In genomic region chr12:90027041-90027440, GRCh38 we compare ENCODE assay signal across 1 cellular context.
TF ChIP-seq lines count a peak whose summit lies in the region.

No MANE protein-coding gene starts in this region.

TF ChIP-seq in A549, 52 proteins besides CTCF, POLR2A, EP300 and RAD21 (continued from another document):
- no peak for TF ChIP-seq FOXS1 (CRISPR knock-in tag; IDR thresholded peaks at IDR 0.05)
- TF ChIP-seq, protein P1, sequence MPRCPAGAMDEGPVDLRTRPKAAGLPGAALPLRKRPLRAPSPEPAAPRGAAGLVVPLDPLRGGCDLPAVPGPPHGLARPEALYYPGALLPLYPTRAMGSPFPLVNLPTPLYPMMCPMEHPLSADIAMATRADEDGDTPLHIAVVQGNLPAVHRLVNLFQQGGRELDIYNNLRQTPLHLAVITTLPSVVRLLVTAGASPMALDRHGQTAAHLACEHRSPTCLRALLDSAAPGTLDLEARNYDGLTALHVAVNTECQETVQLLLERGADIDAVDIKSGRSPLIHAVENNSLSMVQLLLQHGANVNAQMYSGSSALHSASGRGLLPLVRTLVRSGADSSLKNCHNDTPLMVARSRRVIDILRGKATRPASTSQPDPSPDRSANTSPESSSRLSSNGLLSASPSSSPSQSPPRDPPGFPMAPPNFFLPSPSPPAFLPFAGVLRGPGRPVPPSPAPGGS (IDR thresholded peaks at IDR 0.05), result no peak
